ENCODE assay signal across 8 cellular contexts in the genomic region with DNA sequence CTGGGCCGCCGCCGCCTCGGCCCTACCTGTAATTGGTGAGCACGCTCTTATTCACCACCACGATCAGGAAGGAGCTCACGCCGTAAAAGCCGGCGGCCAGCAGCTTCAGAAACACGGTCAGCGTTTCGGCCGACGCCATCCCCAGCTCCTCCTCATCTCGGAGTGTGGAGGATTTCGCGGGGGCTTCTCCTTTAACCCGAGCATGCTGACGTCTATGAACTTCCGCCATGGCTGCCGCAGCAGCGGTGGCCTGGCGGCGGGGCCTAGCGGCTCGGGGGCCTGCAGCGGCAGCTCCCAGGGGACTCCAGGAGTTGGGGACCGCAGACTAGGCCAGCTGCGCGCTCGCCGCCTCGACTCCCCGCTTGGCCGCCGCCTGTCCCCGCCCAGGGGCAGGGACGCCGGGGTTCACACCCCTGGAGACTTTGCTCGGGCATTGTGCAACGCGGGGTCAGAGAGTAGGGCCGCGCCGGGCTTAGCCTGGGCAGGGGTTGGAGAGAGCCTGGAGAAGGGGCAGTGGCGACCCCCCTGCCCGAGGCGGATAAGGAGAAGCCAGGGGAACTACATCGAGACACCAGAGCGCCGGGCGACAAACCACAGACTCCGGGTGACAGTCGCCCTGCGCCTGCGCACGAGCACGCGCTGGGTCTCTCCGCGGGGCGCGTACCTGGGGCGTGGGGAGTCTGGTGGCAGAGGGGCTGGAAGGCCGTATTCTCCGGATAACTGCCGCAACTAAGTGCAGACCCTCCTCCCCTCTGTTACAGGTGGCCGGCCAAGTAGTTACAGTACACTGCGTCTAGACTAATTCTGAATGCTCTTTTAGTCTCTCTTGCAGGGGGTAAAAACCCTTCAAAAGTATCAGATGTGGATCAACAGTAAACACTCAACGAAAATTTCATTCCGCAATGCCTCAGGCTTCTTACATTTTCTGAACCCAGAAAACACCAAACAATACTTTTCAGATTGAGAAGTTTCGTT. TPM values are rescaled to one million over a fixed set of nuclear protein-coding genes. Genes with fewer than 3 reads are reported as not detected.
DNase-seq lines count a peak whose midpoint lies in the region; ATAC-seq and TF ChIP-seq lines count a peak whose summit lies in the region.

SLC35D1 (minus strand) TSS at position 364 of the 975 bp plus-strand sequence; CDS start at position 229, 135 bp downstream.

- DNase-seq in NCI-H2171 treated with DMSO at 0.1 percent for 48 hours (lab: John Stamatoyannopoulos, UW) (peak; percentile 83), WERI-Rb-1 (peak; percentile 94), mammary epithelial cell (peak; percentile 64), immature natural killer cell (peak; percentile 79 to 85 (median 79))
- peak; percentile 71 for DNase-seq in stimulated activated CD4-positive, alpha-beta T cell treated with anti-CD3 and anti-CD28 coated beads, Interleukin-12 subunit alpha, Interleukin-12 subunit beta, amount 100 ng/mL, for 24 hours (ENCODE audit: low read depth in 2 of 2)

- H3K79me2 ChIP-seq in ACC112 (ENCODE audit: control insufficient read depth, insufficient read depth, low read length, unreplicated experiment), result peaks cover 23% of the 10 kb centered on the region
- H3K79me2 ChIP-seq in mammary epithelial cell (ENCODE audit: insufficient read depth, low read length), result peaks cover 39% of the 10 kb centered on the region

- 0 out of 2 replicates have a peak, but pooled peaks cover 3% of the 10 kb centered on the region for H3K36me3 ChIP-seq in ACC112 (ENCODE audit: insufficient read depth, low read length)
- peaks cover 7% of the 10 kb centered on the region for H3K36me3 ChIP-seq in WERI-Rb-1
- peaks cover 11% of the 10 kb centered on the region for H3K36me3 ChIP-seq in mammary epithelial cell (ENCODE audit: insufficient read depth, low read length)

- BruUV-seq in mammary epithelial cell (replicated peaks; lab: Mats Ljungman, UMichigan), result TSS peak; percentile 54

- CTCF ChIA-PET in mammary epithelial cell (lab: Charles Lee; ENCODE audit: low non-redundant PET), result interaction anchor here (0.7 kb wide), 1 partner anchor 104 kb away, joined by 3 read pairs; no protein-coding TSS in a partner anchor

- H3K27ac ChIP-seq in ACC112 (ENCODE audit: low read depth, low read length), result peak within 1 kb of the TSS; percentile 45
- H3K27ac ChIP-seq in WERI-Rb-1, result peak within 1 kb of the TSS; percentile 93
- peak within 1 kb of the TSS; percentile 86 for H3K27ac ChIP-seq in mammary epithelial cell (ENCODE audit: insufficient read depth, low read depth, low read length)

- H3K4me3 ChIP-seq in ACC112 (ENCODE audit: low read depth, low read length), result peak within 1 kb of the TSS; percentile 91
- H3K4me3 ChIP-seq in WERI-Rb-1 (ENCODE audit: low read depth, low read length), result peak within 1 kb of the TSS; percentile 76
- peak within 1 kb of the TSS; percentile 68 to 90 (median 74) for H3K4me3 ChIP-seq in mammary epithelial cell (replicated peaks in 1 of 3; ENCODE audit: insufficient read depth in 1 of 3, low read depth in 2 of 3, low read length in 3 of 3)

- H3K4me1 ChIP-seq in ACC112 (ENCODE audit: control insufficient read depth, insufficient read depth, low read length, unreplicated experiment) (peaks cover 21% of the 10 kb centered on the region), mammary epithelial cell (ENCODE audit: insufficient read depth, low read length) (peaks cover 18% of the 10 kb centered on the region)

- H3K36me3 Mint-ChIP-seq in immature natural killer cell, result peaks cover 8 to 12% (median 8%) of the 10 kb centered on the region in 3 donors

- no peaks in the 10 kb centered on the region for H3K9me3 Mint-ChIP-seq in immature natural killer cell

- peak within 1 kb of the TSS; percentile 87 to 95 (median 91) for H3K4me3 Mint-ChIP-seq in immature natural killer cell

- no peaks in the 10 kb centered on the region for H4K20me1 ChIP-seq in mammary epithelial cell (ENCODE audit: insufficient read depth, low read length)

- ATAC-seq in GM18861 (IDR thresholded peaks at IDR 0.05; ENCODE audit: unreplicated experiment) (peak; percentile 77), HG03095 (IDR thresholded peaks at IDR 0.05; ENCODE audit: unreplicated experiment) (peak; percentile 82)

- peaks cover 0 to 3% (median 2%) of the 10 kb centered on the region in 3 donors for H3K27me3 Mint-ChIP-seq in immature natural killer cell (ENCODE audit: low read depth in 3 of 3)

- intact Hi-C loops in mammary epithelial cell (cut with micrococcal nuclease), result loop anchor here (2.0 to 5.0 kb wide), 5 partner anchors 57 to 157 kb away; partner anchors contain the start of genes DNAI4 and MIER1

- H2AFZ ChIP-seq in ACC112 (ENCODE audit: low read length, unreplicated experiment), result peak within 1 kb of the TSS; percentile 78
- H2AFZ ChIP-seq in mammary epithelial cell (ENCODE audit: low read depth, low read length), result peak within 1 kb of the TSS; percentile 98

- H3K9me3 ChIP-seq in WERI-Rb-1 (ENCODE audit: severe bottlenecking), result no peaks in the 10 kb centered on the region
- no peaks in the 10 kb centered on the region for H3K9me3 ChIP-seq in mammary epithelial cell (replicated peaks; ENCODE audit: insufficient read depth, low read length)

- peak within 1 kb of the TSS; percentile 93 for H3K9ac ChIP-seq in mammary epithelial cell (ENCODE audit: insufficient read depth, low read length)

- WGBS in mammary epithelial cell (ENCODE audit: low coverage, missing lambda C conversion rate), result 4% methylated on average over 21 of the region's 73 CpGs

- H3K27me3 ChIP-seq in ACC112 (ENCODE audit: insufficient read depth, low read length), result no peaks in the 10 kb centered on the region
- H3K27me3 ChIP-seq in WERI-Rb-1 (ENCODE audit: insufficient read depth, low read depth, severe bottlenecking), result no peaks in the 10 kb centered on the region
- no peaks in the 10 kb centered on the region for H3K27me3 ChIP-seq in mammary epithelial cell (ENCODE audit: insufficient read depth, low read length)

- peaks cover 25 to 47% of the 10 kb centered on the region in 2 donors for H3K4me1 Mint-ChIP-seq in immature natural killer cell

- in situ Hi-C loops in mammary epithelial cell (cut with MboI; ENCODE audit: low sequenced_read_pairs in 2 of 2), result loop anchor here in 1 of 2 donors (5.0 kb wide), 1 partner anchor 93 kb away; no protein-coding TSS in a partner anchor

- H3K27ac Mint-ChIP-seq in immature natural killer cell, result peak within 1 kb of the TSS; percentile 69 to 96 (median 95)

- dilution Hi-C loops in mammary epithelial cell (cut with HindIII; ENCODE audit: low sequenced_read_pairs), result no loop called here

- H3K4me2 ChIP-seq in mammary epithelial cell (ENCODE audit: insufficient read depth, low read depth, low read length), result peak within 1 kb of the TSS; percentile 92

- TF ChIP-seq CTCF in WERI-Rb-1 (IDR thresholded peaks at IDR 0.05; ENCODE audit: low read depth, low read length) (no peak), mammary epithelial cell (conservative IDR thresholded peaks at IDR 0.05 in 1 of 2, IDR thresholded peaks at IDR 0.05 in 1 of 2; ENCODE audit: extremely low read depth in 1 of 2, insufficient read depth in 1 of 2, low read depth in 1 of 2, low read length in 2 of 2) (no peak)

RNA-seq across cellular contexts. Expression of gene SLC35D1, which starts in this region (rescaled TPM):
- 10 to 100 TPM; 18.2 to 25.0 TPM for total RNA-seq in mammary epithelial cell
- polyA plus RNA-seq in mammary epithelial cell (11.0 TPM), immature natural killer cell (1 to 10 TPM; 1.2 to 3.7 (median 3.1) TPM)
- 19.5 TPM for polyA minus RNA-seq in mammary epithelial cell

Comparison
In these comparisons a context has a peak if more than half of its experiments do, and no peak if none do; other contexts are left out.
1. Peak in every context shown above with its lines: DNase-seq, ATAC-seq, H3K4me3 ChIP-seq and H3K27ac ChIP-seq.